ENCODE assay signal across 21 cellular contexts in the genomic region with DNA sequence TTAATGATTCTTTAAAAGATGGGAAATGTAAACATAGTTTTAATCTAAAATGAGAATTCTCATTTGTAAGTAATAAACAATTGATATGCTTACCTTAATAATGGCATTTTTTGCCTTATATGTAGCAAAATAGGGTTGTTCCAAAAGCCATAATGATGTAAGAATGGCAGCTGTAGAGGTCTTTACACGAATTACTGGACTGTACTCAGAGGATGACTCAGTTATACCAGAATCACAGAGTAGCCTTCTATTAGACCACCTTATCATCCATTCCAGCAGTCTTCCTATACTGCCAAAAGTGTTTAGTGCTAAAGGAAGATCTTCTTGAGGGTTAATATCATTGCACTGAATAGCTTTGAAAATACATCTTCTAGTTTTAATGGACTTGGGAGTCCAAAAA.
"Had no signal": no experiment of that assay in that cellular context is flagged by ENCODE, and none has a peak within 500 bp of the region (broad histone marks: within the 10 kb centered on the region; RNA-seq: fewer than 3 reads in every experiment).

No MANE protein-coding gene starts in this region.

- H3K4me3 Mint-ChIP-seq: activated CD4-positive, alpha-beta T cell treated with anti-CD3 and anti-CD28 coated beads, Interleukin-2, amount 10 ng/mL, durations not matched to agents 24 days and 14 days; activated CD8-positive, alpha-beta T cell treated with anti-CD3 and anti-CD28 coated beads for 36 hours; activated naive CD8-positive, alpha-beta T cell treated with anti-CD3 and anti-CD28 coated beads, Interleukin-2, amount 10 ng/mL, durations not matched to agents 7 days and 5 days; activated T-cell treated with anti-CD3 and anti-CD28 coated beads, Interleukin-2, amount 50 U/mL, for 72 hours; activated T-helper 17 cell treated with anti-CD3 and anti-CD28 coated beads, Interleukin-2, amount 50 U/mL, for 72 hours had no signal

- DNase-seq: activated CD4-positive, alpha-beta T cell treated with anti-CD3 and anti-CD28 coated beads, Interleukin-2, amount 10 ng/mL, durations not matched to agents 24 days and 14 days; activated CD4-positive, alpha-beta T cell treated with anti-CD3 and anti-CD28 coated beads, Interleukin-2, amount 50 U/mL, for 4 hours; activated CD8-positive, alpha-beta T cell treated with anti-CD3 and anti-CD28 coated beads for 36 hours; activated effector memory CD4-positive, alpha-beta T cell treated with anti-CD3 and anti-CD28 coated beads, Interleukin-2, amount 50 U/mL, for 16 hours; activated naive CD4-positive, alpha-beta T cell; activated naive CD4-positive, alpha-beta T cell treated with anti-CD3 and anti-CD28 coated beads, Interleukin-2, amount 50 U/mL, for 16 hours; activated naive CD8-positive, alpha-beta T cell treated with anti-CD3 and anti-CD28 coated beads, Interleukin-2, amount 10 ng/mL, durations not matched to agents 7 days and 5 days; activated T-cell treated with anti-CD3 and anti-CD28 coated beads, Interleukin-2, amount 50 U/mL, for 1 hour; activated T-cell treated with anti-CD3 and anti-CD28 coated beads, Interleukin-2, amount 50 U/mL, for 72 hours; adrenal gland; body of pancreas; NCI-H1105; NCI-H1417 treated with DMSO at 0.1 percent for 48 hours; NCI-H1930; NCI-H2081 treated with DMSO at 0.1 percent for 48 hours; NCI-H345; NCI-H524 treated with DMSO at 0.1 percent for 48 hours; Right ventricle myocardium superior; T1000 had no signal

- H3K4me3 ChIP-seq: adrenal gland, body of pancreas, breast epithelium had no signal

- H3K9me3 ChIP-seq: body of pancreas, breast epithelium had no signal

- H3K4me1 ChIP-seq: adrenal gland, body of pancreas, breast epithelium had no signal

- ATAC-seq: activated CD8-positive, alpha-beta T cell treated with anti-CD3 and anti-CD28 coated beads for 36 hours; activated T-cell treated with anti-CD3 and anti-CD28 coated beads, Interleukin-2, amount 50 U/mL, for 72 hours; activated T-helper 17 cell treated with anti-CD3 and anti-CD28 coated beads, Interleukin-2, amount 50 U/mL, for 72 hours; body of pancreas had no signal

- H3K27me3 Mint-ChIP-seq: activated CD4-positive, alpha-beta T cell treated with anti-CD3 and anti-CD28 coated beads, Interleukin-2, amount 10 ng/mL, durations not matched to agents 24 days and 14 days; activated CD8-positive, alpha-beta T cell treated with anti-CD3 and anti-CD28 coated beads for 36 hours; activated naive CD8-positive, alpha-beta T cell treated with anti-CD3 and anti-CD28 coated beads, Interleukin-2, amount 10 ng/mL, durations not matched to agents 7 days and 5 days; activated T-helper 17 cell treated with anti-CD3 and anti-CD28 coated beads, Interleukin-2, amount 50 U/mL, for 72 hours had no signal

- H3K27ac ChIP-seq: adrenal gland, body of pancreas, breast epithelium had no signal

- H3K9me3 Mint-ChIP-seq: activated CD4-positive, alpha-beta T cell treated with anti-CD3 and anti-CD28 coated beads, Interleukin-2, amount 10 ng/mL, durations not matched to agents 24 days and 14 days; activated CD8-positive, alpha-beta T cell treated with anti-CD3 and anti-CD28 coated beads for 36 hours; activated naive CD8-positive, alpha-beta T cell treated with anti-CD3 and anti-CD28 coated beads, Interleukin-2, amount 10 ng/mL, durations not matched to agents 7 days and 5 days; activated T-cell treated with anti-CD3 and anti-CD28 coated beads, Interleukin-2, amount 50 U/mL, for 72 hours; activated T-helper 17 cell treated with anti-CD3 and anti-CD28 coated beads, Interleukin-2, amount 50 U/mL, for 72 hours had no signal

- H3K27me3 ChIP-seq: adrenal gland, body of pancreas, breast epithelium had no signal

- H3K4me1 Mint-ChIP-seq: activated CD4-positive, alpha-beta T cell treated with anti-CD3 and anti-CD28 coated beads, Interleukin-2, amount 10 ng/mL, durations not matched to agents 24 days and 14 days; activated T-helper 17 cell treated with anti-CD3 and anti-CD28 coated beads, Interleukin-2, amount 50 U/mL, for 72 hours had no signal

- H3K27ac Mint-ChIP-seq: activated CD4-positive, alpha-beta T cell treated with anti-CD3 and anti-CD28 coated beads, Interleukin-2, amount 10 ng/mL, durations not matched to agents 24 days and 14 days; activated CD8-positive, alpha-beta T cell treated with anti-CD3 and anti-CD28 coated beads for 36 hours; activated naive CD8-positive, alpha-beta T cell treated with anti-CD3 and anti-CD28 coated beads, Interleukin-2, amount 10 ng/mL, durations not matched to agents 7 days and 5 days; activated T-cell treated with anti-CD3 and anti-CD28 coated beads, Interleukin-2, amount 50 U/mL, for 72 hours; activated T-helper 17 cell treated with anti-CD3 and anti-CD28 coated beads, Interleukin-2, amount 50 U/mL, for 72 hours had no signal
